Comparison of ENCODE assay signal across 6 cellular contexts in the genomic region with DNA sequence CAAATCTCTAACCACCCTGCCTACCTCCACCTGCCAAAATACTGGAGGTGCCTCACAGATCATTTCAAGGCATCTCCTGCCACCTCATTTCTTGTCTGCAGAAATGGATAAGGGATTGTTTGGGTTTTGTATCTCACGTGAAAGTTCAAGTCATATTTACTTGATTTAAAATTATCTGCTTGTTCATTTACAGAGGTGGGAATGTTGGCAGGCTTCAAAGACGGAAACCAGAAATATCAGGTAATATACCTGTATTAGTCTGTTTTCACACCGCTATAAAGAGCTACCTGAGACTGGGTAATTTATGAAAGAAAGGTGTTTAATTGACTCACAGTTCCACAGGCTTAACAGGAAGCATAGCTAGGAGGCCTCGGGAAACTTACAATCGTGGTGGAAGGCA.
"Had no signal": no experiment of that assay in that cellular context is flagged by ENCODE, and none has a peak within 500 bp of the region (broad histone marks: within the 10 kb centered on the region; RNA-seq: fewer than 3 reads in every experiment).

No MANE protein-coding gene starts in this region.

- H3K9ac ChIP-seq: KMS-11 had no signal

- H3K4me3 Mint-ChIP-seq: H9, IgD-negative memory B cell had no signal

- H3K27ac ChIP-seq: KMS-11 had no signal

- H3K36me3 Mint-ChIP-seq: IgD-negative memory B cell had no signal

- DNase-seq: GOT3, H9, HCEC 1CT, KBM-7 had no signal

- H3K27ac Mint-ChIP-seq: IgD-negative memory B cell had no signal

- H3K4me2 ChIP-seq: KMS-11 had no signal
